ENCODE assay signal across 15 cellular contexts in the genomic region with DNA sequence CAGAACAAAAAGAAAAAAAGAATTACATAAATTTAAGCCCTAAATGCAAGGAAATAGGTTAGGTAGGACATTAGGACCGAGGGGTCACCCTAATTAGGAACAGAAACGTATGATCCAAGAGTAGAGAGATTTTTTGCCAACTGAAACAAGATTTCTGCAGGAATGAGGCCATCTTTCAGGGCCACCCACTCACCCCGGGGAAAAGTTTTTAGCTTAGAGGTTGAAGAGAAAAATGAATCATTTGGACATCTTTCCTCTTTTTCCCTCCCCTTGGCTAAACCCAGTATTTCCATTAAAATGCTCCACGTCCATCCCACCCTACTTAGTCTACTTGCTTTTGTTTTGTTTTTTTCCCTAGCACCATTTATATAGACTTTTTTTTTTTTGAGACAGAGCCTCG. TPM values are rescaled to one million over a fixed set of nuclear protein-coding genes. Genes with fewer than 3 reads are reported as not detected.
DNase-seq lines count a peak whose midpoint lies in the region; ATAC-seq and TF ChIP-seq lines count a peak whose summit lies in the region.
"Had no signal": no experiment of that assay in that cellular context is flagged by ENCODE, and none has a peak within 500 bp of the region (broad histone marks: within the 10 kb centered on the region; RNA-seq: fewer than 3 reads in every experiment).

No MANE protein-coding gene starts in this region.

- H3K27me3 ChIP-seq in adipocyte (replicated peaks; ENCODE audit: control insufficient read depth, insufficient read depth, low read length) (no peaks in the 10 kb centered on the region), upper lobe of left lung (no peaks in the 10 kb centered on the region), mesendoderm (ENCODE audit: insufficient read depth, low read length, poor library complexity) (no peaks in the 10 kb centered on the region)

- no peak for TF ChIP-seq POLR2A in upper lobe of left lung (IDR thresholded peaks at IDR 0.05)

- peak; percentile 73 for DNase-seq in adipocyte (ENCODE audit: low read depth)
- DNase-seq in fibroblast of the aortic adventitia (ENCODE audit: low read depth): peak; percentile 88
- no peak for DNase-seq in osteocyte (ENCODE audit: extremely low spot score, unreplicated experiment)
- no peak for DNase-seq in upper lobe of left lung
- DNase-seq in activated CD4-positive, CD25-positive, alpha-beta regulatory T cell treated with anti-CD3 and anti-CD28 coated beads, Interleukin-2, amount 50 U/mL, for 72 hours: no peak
- DNase-seq in SHP77 treated with DMSO at 0.1 percent for 48 hours (lab: John Stamatoyannopoulos, UW): no peak
- DNase-seq in mesendoderm: no peak
- no peak for DNase-seq in NCI-H187 (lab: John Stamatoyannopoulos, UW)
- DNase-seq: NCI-H1694 treated with DMSO at 0.1 percent for 48 hours; NCI-H748 treated with DMSO at 0.1 percent for 48 hours; RPMI8226; stimulated activated CD4-positive, alpha-beta T cell treated with anti-CD3 and anti-CD28 coated beads, Interleukin-1b, Interleukin-23, amount 100 ng/mL, for 48 hours; T-helper 9 cell had no signal

- no peaks in the 10 kb centered on the region for H3K9me3 Mint-ChIP-seq in osteocyte (ENCODE audit: unreplicated experiment)

- no peak overlapping the region for H3K4me3 Mint-ChIP-seq in osteocyte (ENCODE audit: unreplicated experiment)

- no peak overlapping the region for H2BK5ac ChIP-seq in mesendoderm (ENCODE audit: low read length)

- 52 to 67% methylated on average over 5 of the region's 5 CpGs for WGBS in upper lobe of left lung, 2 donors
- WGBS in mesendoderm (ENCODE audit: extremely low coverage, insufficient coverage, low lambda C conversion rate): no CpG with 5 or more reads among the region's 5 CpGs

- H3K27ac Mint-ChIP-seq in osteocyte (ENCODE audit: unreplicated experiment): peak overlapping the region; percentile 89

- H2BK15ac ChIP-seq in mesendoderm (replicated peaks; ENCODE audit: low read depth): no peak overlapping the region

- H3K4me1 Mint-ChIP-seq in osteocyte (ENCODE audit: unreplicated experiment): peaks cover 36% of the 10 kb centered on the region

- H3K4ac ChIP-seq in mesendoderm (ENCODE audit: low read depth, low read length): no peak overlapping the region

- no peaks in the 10 kb centered on the region for H3K79me2 ChIP-seq in mesendoderm (ENCODE audit: control insufficient read depth, insufficient read depth, low read length)
- H3K79me2 ChIP-seq: parathyroid adenoma had no signal

- TF ChIP-seq EP300 in upper lobe of left lung (IDR thresholded peaks at IDR 0.05): no peak

- H3K27me3 Mint-ChIP-seq in osteocyte (ENCODE audit: unreplicated experiment): no peaks in the 10 kb centered on the region

- H4K8ac ChIP-seq in mesendoderm (ENCODE audit: low read depth, low read length): no peak overlapping the region

- H2BK120ac ChIP-seq in mesendoderm (ENCODE audit: low read depth, low read length): no peak overlapping the region

- peak overlapping the region; percentile 60 for H3K4me3 ChIP-seq in adipocyte (ENCODE audit: low read length)
- no peak overlapping the region for H3K4me3 ChIP-seq in fibroblast of the aortic adventitia (ENCODE audit: low read depth, low read length)
- H3K4me3 ChIP-seq in upper lobe of left lung: no peak overlapping the region
- no peak overlapping the region for H3K4me3 ChIP-seq in mesendoderm (ENCODE audit: low read length)

- no peak overlapping the region for H4K5ac ChIP-seq in mesendoderm (ENCODE audit: low read length)

- no peak overlapping the region for H3K56ac ChIP-seq in mesendoderm (ENCODE audit: low read length)

- no peaks in the 10 kb centered on the region for H3K9me3 ChIP-seq in adipocyte (ENCODE audit: control insufficient read depth, low read length)
- H3K9me3 ChIP-seq in upper lobe of left lung: no peaks in the 10 kb centered on the region

- no peaks in the 10 kb centered on the region for H3K79me1 ChIP-seq in mesendoderm (ENCODE audit: low read length)

- no peak overlapping the region for H3K23ac ChIP-seq in mesendoderm (ENCODE audit: low read length)

- H3K27ac ChIP-seq in upper lobe of left lung (peak overlapping the region; percentile 4 to 48 (median 22)), mesendoderm (ENCODE audit: low read depth, low read length) (no peak overlapping the region)
- H3K27ac ChIP-seq: parathyroid adenoma had no signal

- H2AK5ac ChIP-seq in mesendoderm (ENCODE audit: low read length): no peak overlapping the region

- H3K9ac ChIP-seq in adipocyte (ENCODE audit: low read length): peak overlapping the region; percentile 90
- no peak overlapping the region for H3K9ac ChIP-seq in mesendoderm (ENCODE audit: low read length)
- H3K9ac ChIP-seq: parathyroid adenoma had no signal

- H3K4me2 ChIP-seq in mesendoderm (ENCODE audit: low read length): no peak overlapping the region

- H3K36me3 ChIP-seq in adipocyte (ENCODE audit: control insufficient read depth, insufficient read depth, low read length, severe bottlenecking) (no peaks in the 10 kb centered on the region), upper lobe of left lung (no peaks in the 10 kb centered on the region), mesendoderm (ENCODE audit: control insufficient read depth, insufficient read depth, low read length) (no peaks in the 10 kb centered on the region)

- no peak overlapping the region for H3K18ac ChIP-seq in mesendoderm (ENCODE audit: low read length)

- no peak for TF ChIP-seq CTCF in fibroblast of the aortic adventitia (IDR thresholded peaks at IDR 0.05; ENCODE audit: insufficient read depth, low read length)
- TF ChIP-seq CTCF in osteocyte (IDR thresholded peaks at IDR 0.05): no peak
- no peak for TF ChIP-seq CTCF in upper lobe of left lung (IDR thresholded peaks at IDR 0.05)

- H3K4me1 ChIP-seq in adipocyte (ENCODE audit: control insufficient read depth, insufficient read depth, low read length): peaks cover 25% of the 10 kb centered on the region
- H3K4me1 ChIP-seq in upper lobe of left lung: peaks cover 0 to 1% (median 0%) of the 10 kb centered on the region in 4 donors
- H3K4me1 ChIP-seq in mesendoderm (ENCODE audit: control insufficient read depth, low read depth, low read length): no peaks in the 10 kb centered on the region
- H3K4me1 ChIP-seq: parathyroid adenoma had no signal

- ATAC-seq in upper lobe of left lung (ENCODE audit: low FRiP score in 2 of 2): peak in 1 of 2 donors; percentile 80

- H3K36me3 Mint-ChIP-seq in osteocyte (ENCODE audit: unreplicated experiment): no peaks in the 10 kb centered on the region

RNA-seq across cellular contexts. Expression of gene PNMA8A, which starts 10.6 kb away (rescaled TPM):
- total RNA-seq in fibroblast of the aortic adventitia (ENCODE audit: low replicate concordance) (2.1 and 2.3 TPM in 2 replicates), osteocyte (10.3 and 10.8 TPM in 2 replicates), upper lobe of left lung (1 to 10 TPM in 5 of 6 donors, under 1 TPM in 1; 0.61 to 4.8 (median 2.2) TPM)
- polyA plus RNA-seq in mesendoderm (2013, experiment 1 of 2): 12.5 TPM
- 13.0 TPM for polyA plus RNA-seq in mesendoderm (2013, experiment 2 of 2)
- total RNA-seq: lung microvascular endothelial cell had no signal

RNA-seq across cellular contexts. Expression of gene PNMA8B, which starts 13.7 kb away (rescaled TPM):
- total RNA-seq in fibroblast of the aortic adventitia (ENCODE audit: low replicate concordance) (1.6 and 6.3 TPM in 2 replicates), osteocyte (2.5 TPM in 2 replicates), upper lobe of left lung (1 to 10 TPM in 4 of 6 donors, under 1 TPM in 2; 0.39 to 2.7 (median 1.6) TPM)
- polyA plus RNA-seq in mesendoderm (2013, experiment 1 of 2): 0.10 TPM
- 0.15 TPM for polyA plus RNA-seq in mesendoderm (2013, experiment 2 of 2)

RNA-seq across cellular contexts. Expression of gene PNMA8C, which starts 53.2 kb away (rescaled TPM):
- total RNA-seq in fibroblast of the aortic adventitia (ENCODE audit: low replicate concordance): not detected in 2 replicates
- total RNA-seq in osteocyte: 0.11 TPM in 1 of 2 replicates, not detected in the other
- under 1 TPM in 2 of 6 donors, not detected in 4; under 0.01 to 0.27 TPM for total RNA-seq in upper lobe of left lung
- 0.08 TPM for polyA plus RNA-seq in mesendoderm (2013, experiment 1 of 2)
- 0.10 TPM for polyA plus RNA-seq in mesendoderm (2013, experiment 2 of 2)
- total RNA-seq: lung microvascular endothelial cell had no signal

Comparison
In these comparisons a context has a peak if more than half of its experiments do, and no peak if none do; other contexts are left out.
1. DNase-seq: peak in adipocyte (single experiment) and fibroblast of the aortic adventitia (single experiment); none in osteocyte (single experiment), upper lobe of left lung (0 of 2), activated CD4-positive, CD25-positive, alpha-beta regulatory T cell treated with anti-CD3 and anti-CD28 coated beads, Interleukin-2, amount 50 U/mL, for 72 hours (single experiment), SHP77 treated with DMSO at 0.1 percent for 48 hours (single experiment), mesendoderm (single experiment) and NCI-H187 (0 of 2).